In genomic region chr7:4552985-4553384, GRCh38 we compare ENCODE assay signal across 7 cellular contexts.
"Had no signal": no experiment of that assay in that cellular context is flagged by ENCODE, and none has a peak within 500 bp of the region (broad histone marks: within the 10 kb centered on the region; RNA-seq: fewer than 3 reads in every experiment).

No MANE protein-coding gene starts in this region.

- H3K9me3 ChIP-seq: HAP-1 had no signal

- H3K27ac ChIP-seq: GM23248 had no signal

- H3K9ac ChIP-seq: GM23248 had no signal

- ATAC-seq: HCT116 had no signal

- H3K4me3 ChIP-seq: GM23248, HAP-1 had no signal

- DNase-seq: GM23248, GOT3, H7, IMR-90, KBM-7 had no signal

- H2AFZ ChIP-seq: GM23248 had no signal

- H3K36me3 ChIP-seq: HAP-1 had no signal

- H3K4me1 ChIP-seq: HAP-1 had no signal
